In the genomic region with DNA sequence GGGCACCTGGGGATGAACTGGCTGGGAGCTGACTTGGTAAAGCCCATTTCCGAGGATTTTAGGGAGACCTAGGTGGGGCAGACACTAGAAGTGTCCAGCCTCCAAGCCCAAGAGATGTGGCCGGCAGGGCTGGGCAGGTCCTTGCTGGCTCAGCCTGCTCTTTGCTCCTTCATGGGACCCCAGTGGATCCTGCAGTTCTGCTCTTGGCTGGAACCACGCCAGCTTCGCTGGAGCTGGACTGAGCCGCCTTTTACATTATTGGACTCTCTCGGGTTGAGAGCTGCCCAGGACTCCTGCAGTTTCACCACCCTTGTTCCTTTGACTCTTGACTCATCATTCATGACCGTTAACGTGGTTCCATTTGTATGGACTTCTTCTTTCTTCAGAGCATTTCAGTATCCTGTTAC, we compare ENCODE assay signal across 1 cellular context.
TF ChIP-seq lines count a peak whose summit lies in the region.

No MANE protein-coding gene starts in this region.

TF ChIP-seq in K562, 482 proteins besides CTCF, POLR2A, EP300 and RAD21:
- TF ChIP-seq NFIC (IDR thresholded peaks at IDR 0.05) (peak; percentile 31; the same call in 1 of the 2 replicates), ZFP1 (CRISPR knock-in tag; IDR thresholded peaks at IDR 0.05) (no peak)
- TF ChIP-seq, protein P1, sequence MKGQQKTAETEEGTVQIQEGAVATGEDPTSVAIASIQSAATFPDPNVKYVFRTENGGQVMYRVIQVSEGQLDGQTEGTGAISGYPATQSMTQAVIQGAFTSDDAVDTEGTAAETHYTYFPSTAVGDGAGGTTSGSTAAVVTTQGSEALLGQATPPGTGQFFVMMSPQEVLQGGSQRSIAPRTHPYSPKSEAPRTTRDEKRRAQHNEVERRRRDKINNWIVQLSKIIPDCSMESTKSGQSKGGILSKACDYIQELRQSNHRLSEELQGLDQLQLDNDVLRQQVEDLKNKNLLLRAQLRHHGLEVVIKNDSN (CRISPR knock-in tag; IDR thresholded peaks at IDR 0.05), result no peak
